In genomic region chr12:46430340-46430948, GRCh38 we compare ENCODE assay signal across 1 cellular context.
A peak's percentile ranks its signal among the peaks of the same experiment; 100 is the strongest.
TF ChIP-seq lines count a peak whose summit lies in the region.

No MANE protein-coding gene starts in this region.

TF ChIP-seq in IMR-90, 13 proteins besides CTCF, POLR2A, EP300 and RAD21:
- peak; percentile 83 for TF ChIP-seq FOS (IDR thresholded peaks at IDR 0.05; ENCODE audit: low read depth, low read length)
- TF ChIP-seq CHD1 (IDR thresholded peaks at IDR 0.05; ENCODE audit: low read depth, low read length), result no peak
- peak; percentile 43; the same call in 1 of the 2 replicates for TF ChIP-seq BHLHE40 (IDR thresholded peaks at IDR 0.05; ENCODE audit: low read depth, low read length)
- peak; percentile 100 for TF ChIP-seq CEBPB (IDR thresholded peaks at IDR 0.05; ENCODE audit: low read depth, low read length)
- TF ChIP-seq MAZ (IDR thresholded peaks at IDR 0.05; ENCODE audit: borderline replicate concordance, low read depth, low read length), result 0 out of 2 replicates have a peak, but pooled peaks have one; percentile 6
